In the genomic region with DNA sequence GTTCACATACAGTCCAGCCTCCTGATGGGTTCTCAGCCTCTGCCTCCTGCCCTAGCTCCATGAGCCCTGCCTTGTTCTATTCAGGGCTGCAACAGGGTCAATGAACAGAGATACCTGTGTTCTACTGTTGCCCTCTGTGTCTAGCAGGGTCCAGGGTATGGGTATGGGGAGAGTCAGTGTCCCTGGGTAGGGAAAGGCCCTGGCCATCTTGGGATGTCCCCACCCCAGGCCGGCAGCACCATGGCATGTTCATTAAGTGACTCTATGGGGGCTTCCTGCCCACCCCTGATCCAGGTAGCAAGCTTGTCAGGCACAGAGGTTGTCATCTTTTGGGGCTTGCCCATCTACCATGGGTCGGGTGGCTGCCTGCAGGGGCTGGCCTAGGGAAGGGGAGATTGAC, we compare ENCODE assay signal across 38 cellular contexts. TPM values are rescaled to one million over a fixed set of nuclear protein-coding genes. Genes with fewer than 3 reads are reported as not detected.
"Had no signal": no experiment of that assay in that cellular context is flagged by ENCODE, and none has a peak within 500 bp of the region (broad histone marks: within the 10 kb centered on the region; RNA-seq: fewer than 3 reads in every experiment).

No MANE protein-coding gene starts in this region.

- H3K27ac Mint-ChIP-seq: activated B cell treated with CpG ODN at 0.5 μM for 24 hours; activated CD4-positive, alpha-beta memory T cell treated with anti-CD3 and anti-CD28 coated beads for 36 hours; activated CD4-positive, alpha-beta T cell treated with anti-CD3 and anti-CD28 coated beads, Interleukin-2, amount 10 ng/mL, durations not matched to agents 24 days and 14 days; activated CD8-positive, alpha-beta T cell treated with anti-CD3 and anti-CD28 coated beads for 36 hours; activated naive CD4-positive, alpha-beta T cell treated with anti-CD3 and anti-CD28 coated beads for 36 hours; activated naive CD4-positive, alpha-beta T cell treated with anti-CD3 and anti-CD28 coated beads, Interleukin-2, amount 50 U/mL, for 72 hours; activated naive CD8-positive, alpha-beta T cell treated with anti-CD3 and anti-CD28 coated beads for 36 hours; activated T-cell treated with anti-CD3 and anti-CD28 coated beads, Interleukin-2, amount 50 U/mL, for 72 hours; activated T-helper 1 cell treated with anti-CD3 and anti-CD28 coated beads, Interleukin-12 subunit alpha, Interleukin-12 subunit beta, Interleukin-2, Interleukin-4 antibody, amounts not matched to agents 30 ng/mL and 10 ng/mL and 1 ng/mL, durations not matched to agents 14 hours and 24 hours and 36 hours; activated T-helper 17 cell treated with anti-CD3 and anti-CD28 coated beads, Interleukin-2, amount 50 U/mL, for 72 hours; T-cell; T-helper 17 cell; T-helper 2 cell treated with Interferon-gamma antibody and Interleukin-4, amounts not matched to agents 5 μg/mL and 100 μg/mL, for 36 hours had no signal

- DNase-seq: activated B cell treated with CpG ODN at 0.5 μM for 24 hours; activated CD4-positive, alpha-beta memory T cell treated with anti-CD3 and anti-CD28 coated beads for 36 hours; activated CD4-positive, alpha-beta T cell treated with anti-CD3 and anti-CD28 coated beads for 4 hours; activated CD4-positive, alpha-beta T cell treated with anti-CD3 and anti-CD28 coated beads, Interleukin-2, amount 10 ng/mL, durations not matched to agents 24 days and 14 days; activated CD4-positive, alpha-beta T cell treated with anti-CD3 and anti-CD28 coated beads, Interleukin-2, amount 50 U/mL, for 1 hour; activated CD4-positive, alpha-beta T cell treated with anti-CD3 and anti-CD28 coated beads, Interleukin-2, amount 50 U/mL, for 4 hours; activated CD4-positive, CD25-positive, alpha-beta regulatory T cell treated with anti-CD3 and anti-CD28 coated beads, Interleukin-2, amount 50 U/mL, for 72 hours; activated CD8-positive, alpha-beta memory T cell treated with anti-CD3 and anti-CD28 coated beads, Interleukin-2, amount 50 U/mL, for 4 hours; activated CD8-positive, alpha-beta T cell treated with anti-CD3 and anti-CD28 coated beads for 36 hours; activated effector memory CD4-positive, alpha-beta T cell treated with anti-CD3 and anti-CD28 coated beads, Interleukin-2, amount 50 U/mL, for 16 hours; activated gamma-delta T cell treated with Interleukin-2 at 50 U/mL for 16 hours; activated naive CD4-positive, alpha-beta T cell; activated naive CD4-positive, alpha-beta T cell treated with anti-CD3 and anti-CD28 coated beads for 36 hours; activated naive CD4-positive, alpha-beta T cell treated with anti-CD3 and anti-CD28 coated beads, Interleukin-2, amount 50 U/mL, for 16 hours; activated naive CD8-positive, alpha-beta T cell treated with anti-CD3 and anti-CD28 coated beads for 36 hours; activated T-cell treated with anti-CD3 and anti-CD28 coated beads for 4 hours; activated T-cell treated with anti-CD3 and anti-CD28 coated beads, Interleukin-2, amount 50 U/mL, for 1 hour; activated T-cell treated with anti-CD3 and anti-CD28 coated beads, Interleukin-2, amount 50 U/mL, for 4 hours; activated T-cell treated with anti-CD3 and anti-CD28 coated beads, Interleukin-2, amount 50 U/mL, for 72 hours; adrenal gland; amniotic stem cell; aorta; body of pancreas; brain microvascular endothelial cell; central memory CD4-positive, alpha-beta T cell; T-cell; T-helper 17 cell; T-helper 9 cell had no signal

- H3K27me3 ChIP-seq: adrenal gland, body of pancreas, brain microvascular endothelial cell, breast epithelium had no signal

- H3K4me1 Mint-ChIP-seq: activated B cell treated with CpG ODN at 0.5 μM for 24 hours; activated CD4-positive, alpha-beta T cell treated with anti-CD3 and anti-CD28 coated beads, Interleukin-2, amount 10 ng/mL, durations not matched to agents 24 days and 14 days; activated naive CD8-positive, alpha-beta T cell treated with anti-CD3 and anti-CD28 coated beads for 36 hours; activated T-helper 17 cell treated with anti-CD3 and anti-CD28 coated beads, Interleukin-2, amount 50 U/mL, for 72 hours; T-cell; T-helper 17 cell had no signal

- ATAC-seq: activated CD8-positive, alpha-beta T cell treated with anti-CD3 and anti-CD28 coated beads for 36 hours; activated naive CD4-positive, alpha-beta T cell treated with anti-CD3 and anti-CD28 coated beads, Interleukin-2, amount 50 U/mL, for 72 hours; activated T-cell treated with anti-CD3 and anti-CD28 coated beads, Interleukin-2, amount 50 U/mL, for 4 hours; activated T-cell treated with anti-CD3 and anti-CD28 coated beads, Interleukin-2, amount 50 U/mL, for 72 hours; activated T-helper 17 cell treated with anti-CD3 and anti-CD28 coated beads, Interleukin-2, amount 50 U/mL, for 72 hours; body of pancreas; T-cell; T-helper 17 cell had no signal

- H3K36me3 ChIP-seq: adrenal gland, brain microvascular endothelial cell, breast epithelium had no signal

- H3K9me3 Mint-ChIP-seq: activated B cell treated with CpG ODN at 0.5 μM for 24 hours; activated CD4-positive, alpha-beta memory T cell treated with anti-CD3 and anti-CD28 coated beads for 36 hours; activated CD4-positive, alpha-beta T cell treated with anti-CD3 and anti-CD28 coated beads, Interleukin-2, amount 10 ng/mL, durations not matched to agents 24 days and 14 days; activated CD8-positive, alpha-beta T cell treated with anti-CD3 and anti-CD28 coated beads for 36 hours; activated naive CD4-positive, alpha-beta T cell treated with anti-CD3 and anti-CD28 coated beads for 36 hours; activated naive CD4-positive, alpha-beta T cell treated with anti-CD3 and anti-CD28 coated beads, Interleukin-2, amount 50 U/mL, for 72 hours; activated naive CD8-positive, alpha-beta T cell treated with anti-CD3 and anti-CD28 coated beads for 36 hours; activated T-cell treated with anti-CD3 and anti-CD28 coated beads, Interleukin-2, amount 50 U/mL, for 4 hours; activated T-cell treated with anti-CD3 and anti-CD28 coated beads, Interleukin-2, amount 50 U/mL, for 72 hours; activated T-helper 1 cell treated with anti-CD3 and anti-CD28 coated beads, Interleukin-12 subunit alpha, Interleukin-12 subunit beta, Interleukin-2, Interleukin-4 antibody, amounts not matched to agents 30 ng/mL and 10 ng/mL and 1 ng/mL, durations not matched to agents 14 hours and 24 hours and 36 hours; activated T-helper 17 cell treated with anti-CD3 and anti-CD28 coated beads, Interleukin-2, amount 50 U/mL, for 72 hours; T-cell; T-helper 2 cell treated with Interferon-gamma antibody and Interleukin-4, amounts not matched to agents 5 μg/mL and 100 μg/mL, for 36 hours had no signal

- H3K4me1 ChIP-seq: adrenal gland, body of pancreas, breast epithelium had no signal

- FAIRE-seq: astrocyte, TTC549 had no signal

- H3K4me3 ChIP-seq: adrenal gland, body of pancreas, breast epithelium had no signal

- H3K27ac ChIP-seq: adrenal gland, body of pancreas, brain microvascular endothelial cell, breast epithelium, VCaP had no signal

- H3K36me3 Mint-ChIP-seq: activated CD4-positive, alpha-beta memory T cell treated with anti-CD3 and anti-CD28 coated beads for 36 hours; activated naive CD4-positive, alpha-beta T cell treated with anti-CD3 and anti-CD28 coated beads, Interleukin-2, amount 50 U/mL, for 72 hours; activated naive CD8-positive, alpha-beta T cell treated with anti-CD3 and anti-CD28 coated beads for 36 hours; T-cell had no signal

- H3K9me3 ChIP-seq: adrenal gland, body of pancreas, breast epithelium had no signal

- H3K4me3 Mint-ChIP-seq: activated B cell treated with CpG ODN at 0.5 μM for 24 hours; activated CD4-positive, alpha-beta memory T cell treated with anti-CD3 and anti-CD28 coated beads for 36 hours; activated CD4-positive, alpha-beta T cell treated with anti-CD3 and anti-CD28 coated beads, Interleukin-2, amount 10 ng/mL, durations not matched to agents 24 days and 14 days; activated CD8-positive, alpha-beta T cell treated with anti-CD3 and anti-CD28 coated beads for 36 hours; activated naive CD4-positive, alpha-beta T cell treated with anti-CD3 and anti-CD28 coated beads for 36 hours; activated naive CD8-positive, alpha-beta T cell treated with anti-CD3 and anti-CD28 coated beads for 36 hours; activated T-cell treated with anti-CD3 and anti-CD28 coated beads, Interleukin-2, amount 50 U/mL, for 4 hours; activated T-cell treated with anti-CD3 and anti-CD28 coated beads, Interleukin-2, amount 50 U/mL, for 72 hours; activated T-helper 1 cell treated with anti-CD3 and anti-CD28 coated beads, Interleukin-12 subunit alpha, Interleukin-12 subunit beta, Interleukin-2, Interleukin-4 antibody, amounts not matched to agents 30 ng/mL and 10 ng/mL and 1 ng/mL, durations not matched to agents 14 hours and 24 hours and 36 hours; activated T-helper 17 cell treated with anti-CD3 and anti-CD28 coated beads, Interleukin-2, amount 50 U/mL, for 72 hours; T-cell; T-helper 17 cell; T-helper 2 cell treated with Interferon-gamma antibody and Interleukin-4, amounts not matched to agents 5 μg/mL and 100 μg/mL, for 36 hours had no signal

RNA-seq across cellular contexts. Expression of a gene that starts 13.5 kb away (rescaled TPM):
- total RNA-seq: activated B cell treated with CpG ODN at 0.5 μM for 24 hours; activated CD4-positive, alpha-beta memory T cell treated with anti-CD3 and anti-CD28 coated beads for 36 hours; activated CD4-positive, alpha-beta T cell treated with anti-CD3 and anti-CD28 coated beads, Interleukin-2, amount 10 ng/mL, durations not matched to agents 24 days and 14 days; activated CD8-positive, alpha-beta memory T cell treated with anti-CD3 and anti-CD28 coated beads for 36 hours; activated CD8-positive, alpha-beta T cell treated with anti-CD3 and anti-CD28 coated beads for 36 hours; activated naive CD4-positive, alpha-beta T cell treated with anti-CD3 and anti-CD28 coated beads for 36 hours; activated naive CD4-positive, alpha-beta T cell treated with anti-CD3 and anti-CD28 coated beads, Interleukin-2, amount 50 U/mL, for 72 hours; activated T-cell treated with anti-CD3 and anti-CD28 coated beads, Interleukin-2, amount 50 U/mL, for 4 hours; activated T-cell treated with anti-CD3 and anti-CD28 coated beads, Interleukin-2, amount 50 U/mL, for 72 hours; activated T-helper 1 cell treated with anti-CD3 and anti-CD28 coated beads, Interleukin-12 subunit alpha, Interleukin-12 subunit beta, Interleukin-2, Interleukin-4 antibody, amounts not matched to agents 30 ng/mL and 10 ng/mL and 1 ng/mL, durations not matched to agents 14 hours and 24 hours and 36 hours; T-cell; T-helper 1 cell treated with Interleukin-12 subunit alpha and Interleukin-12 subunit beta and Interleukin-4 antibody, amounts not matched to agents 30 ng/mL and 1 ng/mL, for 36 hours; T-helper 17 cell had no signal
